In the genomic region with DNA sequence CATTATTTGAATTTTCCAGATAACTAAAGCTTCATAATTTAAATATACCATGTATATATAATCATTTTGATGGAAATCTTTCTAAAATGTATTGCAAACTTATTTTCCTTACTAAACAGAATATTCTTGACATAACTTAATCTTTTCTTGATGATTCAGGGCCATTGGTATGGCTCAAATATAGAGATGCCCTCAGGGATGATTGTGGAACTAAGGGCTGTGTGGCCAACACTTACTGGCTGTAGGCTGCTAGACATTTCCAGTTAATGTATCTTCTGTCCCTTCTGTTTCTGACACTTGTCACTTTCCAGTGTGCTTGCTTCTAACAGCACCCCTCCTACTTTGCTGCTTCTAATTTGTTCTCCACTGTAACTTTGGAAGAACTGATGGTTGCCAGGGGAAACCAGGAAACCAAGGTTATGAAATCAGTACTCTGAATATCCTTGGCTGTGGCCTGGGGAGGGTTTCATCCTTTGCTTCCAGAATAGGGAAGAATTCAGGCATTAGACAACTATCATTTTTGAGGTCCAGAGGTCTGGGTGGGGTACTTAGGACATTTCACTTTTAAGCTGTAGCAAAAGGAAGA, we compare ENCODE assay signal across 21 cellular contexts.
A peak's percentile ranks its signal among the peaks of the same experiment; 100 is the strongest.
DNase-seq lines count a peak whose midpoint lies in the region; ATAC-seq and TF ChIP-seq lines count a peak whose summit lies in the region.
"Had no signal": no experiment of that assay in that cellular context is flagged by ENCODE, and none has a peak within 500 bp of the region (broad histone marks: within the 10 kb centered on the region; RNA-seq: fewer than 3 reads in every experiment).

No MANE protein-coding gene starts in this region.

- H2AK5ac ChIP-seq in trophoblast cell (ENCODE audit: low read length) = no peak overlapping the region

- no peak overlapping the region for H3K27ac Mint-ChIP-seq in CD8-positive, alpha-beta memory T cell
- H3K27ac Mint-ChIP-seq: activated T-helper 2 cell treated with anti-CD3 and anti-CD28 coated beads, Interferon-gamma antibody, Interleukin-2, Interleukin-4, amounts not matched to agents 10 μg/mL and 5 μg/mL and 100 μg/mL, durations not matched to agents 14 hours and 24 hours and 36 hours had no signal

- DNase-seq in COLO829 (ENCODE audit: low spot score) = peak; percentile 4
- DNase-seq in M059J (ENCODE audit: low read depth) = peak; percentile 81
- peak; percentile 11 to 15 for DNase-seq in fibroblast of lung (ENCODE audit: low read depth in 2 of 2)
- peak; percentile 30 to 63 for DNase-seq in trophoblast cell
- no peak for DNase-seq in GDM1 (lab: John Stamatoyannopoulos, UW)
- no peak for DNase-seq in CD8-positive, alpha-beta memory T cell
- DNase-seq in H7 = no peak
- DNase-seq: activated CD4-positive, alpha-beta T cell treated with anti-CD3 and anti-CD28 coated beads for 48 hours; Calu3; cerebellar nuclear complex; gastrocnemius medialis; GF-D8; NCI-H1436; NCI-H446; RPMI8226; stimulated activated CD4-positive, alpha-beta T cell treated with anti-CD3 and anti-CD28 coated beads, Interleukin-15, amount 100 ng/mL, for 24 hours; stimulated activated naive CD4-positive, alpha-beta T cell; SW 1271 had no signal

- H3K27me3 ChIP-seq in fibroblast of lung (ENCODE audit: control insufficient read depth, insufficient read depth, low read length) = no peaks in the 10 kb centered on the region
- no peaks in the 10 kb centered on the region for H3K27me3 ChIP-seq in trophoblast cell (ENCODE audit: insufficient read depth, low read length)
- H3K27me3 ChIP-seq in CD8-positive, alpha-beta memory T cell (ENCODE audit: insufficient read depth, low read length, poor library complexity, severe bottlenecking) = no peaks in the 10 kb centered on the region
- no peaks in the 10 kb centered on the region for H3K27me3 ChIP-seq in H7 (ENCODE audit: control insufficient read depth, insufficient read depth, low read length)
- H3K27me3 ChIP-seq: gastrocnemius medialis, tibial nerve had no signal

- no peak overlapping the region for H2BK5ac ChIP-seq in trophoblast cell (ENCODE audit: low read depth, low read length, poor library complexity)

- H4K20me1 ChIP-seq in fibroblast of lung (ENCODE audit: control insufficient read depth, extremely low read depth, insufficient read depth, low read length) = no peaks in the 10 kb centered on the region

- no peak overlapping the region for H2BK12ac ChIP-seq in trophoblast cell (ENCODE audit: low read length)

- H3K18ac ChIP-seq in trophoblast cell (ENCODE audit: low read length) = no peak overlapping the region

- H3K4me1 ChIP-seq in fibroblast of lung (ENCODE audit: control insufficient read depth, extremely low read depth, insufficient read depth, low read length) = no peaks in the 10 kb centered on the region
- H3K4me1 ChIP-seq in trophoblast cell (ENCODE audit: control insufficient read depth in 1 of 2, insufficient read depth in 2 of 2, low read length in 2 of 2) = no peaks in the 10 kb centered on the region
- H3K4me1 ChIP-seq in CD8-positive, alpha-beta memory T cell (ENCODE audit: insufficient read depth, low read length) = no peaks in the 10 kb centered on the region
- H3K4me1 ChIP-seq: gastrocnemius medialis, tibial nerve had no signal

- H3K36me3 Mint-ChIP-seq in CD8-positive, alpha-beta memory T cell = no peaks in the 10 kb centered on the region

- H2AFZ ChIP-seq in fibroblast of lung (ENCODE audit: low read length) (no peak overlapping the region), trophoblast cell (ENCODE audit: insufficient read depth, low read length, poor library complexity) (no peak overlapping the region)

- H3K9ac ChIP-seq in fibroblast of lung (ENCODE audit: insufficient read depth, low read length) (no peak overlapping the region), trophoblast cell (ENCODE audit: low read length) (no peak overlapping the region)

- no peak overlapping the region for H3K4me2 ChIP-seq in fibroblast of lung (ENCODE audit: extremely low read depth, insufficient read depth, low read length)
- no peak overlapping the region for H3K4me2 ChIP-seq in trophoblast cell (ENCODE audit: low read length)

- peaks cover 7 to 16% of the 10 kb centered on the region in 2 donors for H3K27me3 Mint-ChIP-seq in CD8-positive, alpha-beta memory T cell

- H3K14ac ChIP-seq in trophoblast cell (ENCODE audit: low read length) = no peak overlapping the region

- no peak overlapping the region for H3K23ac ChIP-seq in trophoblast cell (ENCODE audit: low read length)

- no peak overlapping the region for H3K4me3 Mint-ChIP-seq in CD8-positive, alpha-beta memory T cell

- ATAC-seq in GM19035 (IDR thresholded peaks at IDR 0.05; ENCODE audit: unreplicated experiment) = no peak
- ATAC-seq: gastrocnemius medialis had no signal

- no peaks in the 10 kb centered on the region for H3K79me1 ChIP-seq in trophoblast cell (ENCODE audit: low read length)

- no peak overlapping the region for H4K91ac ChIP-seq in trophoblast cell (ENCODE audit: low read depth, low read length)

- H3K27ac ChIP-seq in fibroblast of lung (ENCODE audit: insufficient read depth, low read length) (no peak overlapping the region), trophoblast cell (ENCODE audit: low read depth, low read length) (no peak overlapping the region)
- H3K27ac ChIP-seq in CD8-positive, alpha-beta memory T cell (ENCODE audit: low read depth, low read length) = no peak overlapping the region
- H3K27ac ChIP-seq: gastrocnemius medialis, tibial nerve had no signal

- no peaks in the 10 kb centered on the region for H3K79me2 ChIP-seq in fibroblast of lung (ENCODE audit: control insufficient read depth, insufficient read depth, low read length)
- no peaks in the 10 kb centered on the region for H3K79me2 ChIP-seq in trophoblast cell (ENCODE audit: control insufficient read depth, insufficient read depth, low read length, poor library complexity)

- H3K4ac ChIP-seq in trophoblast cell (ENCODE audit: low read depth, low read length) = no peak overlapping the region

- POLR2A ChIA-PET in CD8-positive, alpha-beta memory T cell (lab: Charles Lee) = no interaction called here

- no peak overlapping the region for H4K8ac ChIP-seq in trophoblast cell (ENCODE audit: low read depth, low read length)

- no peak overlapping the region for H3K4me3 ChIP-seq in fibroblast of lung (replicated peaks in 1 of 4; ENCODE audit: control extremely low read depth in 1 of 4, insufficient read depth in 1 of 4, low read depth in 3 of 4, low read length in 4 of 4)
- no peak overlapping the region for H3K4me3 ChIP-seq in trophoblast cell (ENCODE audit: low read depth, low read length)
- no peak overlapping the region for H3K4me3 ChIP-seq in CD8-positive, alpha-beta memory T cell (ENCODE audit: low read length)
- no peak overlapping the region for H3K4me3 ChIP-seq in H7 (ENCODE audit: insufficient read depth, low read depth, low read length)
- H3K4me3 ChIP-seq: gastrocnemius medialis, tibial nerve had no signal

- no peaks in the 10 kb centered on the region for H3K9me3 ChIP-seq in fibroblast of lung (ENCODE audit: control insufficient read depth, insufficient read depth, low read depth, low read length)
- H3K9me3 ChIP-seq in trophoblast cell (ENCODE audit: insufficient read depth, low read depth, low read length) = peaks cover 3% of the 10 kb centered on the region
- no peaks in the 10 kb centered on the region for H3K9me3 ChIP-seq in CD8-positive, alpha-beta memory T cell (ENCODE audit: low read length)
- H3K9me3 ChIP-seq: gastrocnemius medialis had no signal

- no peak overlapping the region for H2BK120ac ChIP-seq in trophoblast cell (ENCODE audit: insufficient read depth, low read length, poor library complexity)

- H3K36me3 ChIP-seq in fibroblast of lung (ENCODE audit: control insufficient read depth, insufficient read depth, low read length) (no peaks in the 10 kb centered on the region), trophoblast cell (ENCODE audit: control insufficient read depth in 1 of 2, insufficient read depth in 2 of 2, low read length in 2 of 2) (no peaks in the 10 kb centered on the region), H7 (replicated peaks; ENCODE audit: control insufficient read depth, insufficient read depth, low read length) (no peaks in the 10 kb centered on the region)
- no peaks in the 10 kb centered on the region for H3K36me3 ChIP-seq in CD8-positive, alpha-beta memory T cell (ENCODE audit: insufficient read depth, low read length)
- H3K36me3 ChIP-seq: gastrocnemius medialis, tibial nerve had no signal

- CTCF ChIA-PET in CD8-positive, alpha-beta memory T cell (lab: Charles Lee) = no interaction called here

- no peaks in the 10 kb centered on the region for H3K4me1 Mint-ChIP-seq in CD8-positive, alpha-beta memory T cell

- no peak overlapping the region for H4K12ac ChIP-seq in trophoblast cell (ENCODE audit: low read depth, low read length)

- no peak for TF ChIP-seq CTCF in fibroblast of lung (conservative IDR thresholded peaks at IDR 0.05 in 1 of 2, IDR thresholded peaks at IDR 0.05 in 1 of 2; ENCODE audit: low read depth in 1 of 2, low read length in 2 of 2)

- peaks cover 6 to 12% (median 7%) of the 10 kb centered on the region in 5 donors for H3K9me3 Mint-ChIP-seq in CD8-positive, alpha-beta memory T cell

Comparison
In these comparisons a context has a peak if more than half of its experiments do, and no peak if none do; other contexts are left out.
1. DNase-seq: peak in COLO829 (single experiment), M059J (single experiment), fibroblast of lung (2 of 2) and trophoblast cell (2 of 2); none in GDM1 (single experiment), CD8-positive, alpha-beta memory T cell (0 of 5) and H7 (single experiment).